13 cellular contexts compared by ENCODE assay signal in the genomic region with DNA sequence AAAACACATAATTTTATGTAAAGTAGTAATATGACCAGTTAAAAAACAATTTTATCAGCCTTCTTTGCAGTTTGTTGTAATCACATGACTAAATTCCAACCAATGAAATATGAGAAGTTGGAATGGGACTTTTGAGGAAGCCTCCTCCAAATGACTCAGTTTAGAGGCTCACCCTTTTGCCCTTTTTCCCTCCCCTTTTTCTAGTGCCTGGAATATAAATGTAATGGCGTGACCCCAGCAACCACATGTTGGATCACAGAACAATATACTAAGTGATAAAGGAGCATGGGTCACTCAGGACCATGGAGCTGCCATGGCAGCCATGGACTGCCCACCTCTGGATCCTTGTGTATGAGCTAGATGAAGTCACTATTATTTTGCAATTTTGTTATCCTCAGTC.
"Had no signal": no experiment of that assay in that cellular context is flagged by ENCODE, and none has a peak within 500 bp of the region (broad histone marks: within the 10 kb centered on the region; RNA-seq: fewer than 3 reads in every experiment).

No MANE protein-coding gene starts in this region.

- H3K9me3 ChIP-seq: esophagus squamous epithelium, transverse colon had no signal

- ATAC-seq: activated naive CD4-positive, alpha-beta T cell treated with anti-CD3 and anti-CD28 coated beads, Interleukin-2, amount 50 U/mL, for 72 hours; gastroesophageal sphincter had no signal

- H3K27me3 ChIP-seq: brain microvascular endothelial cell, esophagus squamous epithelium, gastroesophageal sphincter, transverse colon had no signal

- H3K4me1 ChIP-seq: parathyroid adenoma had no signal

- FAIRE-seq: endometrium, kidney had no signal

- H3K36me3 ChIP-seq: brain microvascular endothelial cell, esophagus squamous epithelium, gastroesophageal sphincter, transverse colon had no signal

- H3K27ac ChIP-seq: brain microvascular endothelial cell, esophagus squamous epithelium, gastroesophageal sphincter, parathyroid adenoma, transverse colon had no signal

- DNase-seq: activated CD4-positive, alpha-beta T cell treated with anti-CD3 and anti-CD28 coated beads, Interleukin-2, amount 50 U/mL, for 1 hour; amygdala; brain microvascular endothelial cell; esophagus squamous epithelium; kidney; retina; stimulated activated CD4-positive, alpha-beta T cell treated with anti-CD3 and anti-CD28 coated beads, Interleukin-15, amount 100 ng/mL, for 24 hours; stimulated activated CD4-positive, alpha-beta T cell treated with anti-CD3 and anti-CD28 coated beads, Interleukin-4, amount 100 ng/mL, for 4 hours; transverse colon had no signal

- H3K4me3 ChIP-seq: esophagus squamous epithelium, gastroesophageal sphincter, transverse colon had no signal
